Comparison of ENCODE assay signal across 19 cellular contexts in the genomic region with DNA sequence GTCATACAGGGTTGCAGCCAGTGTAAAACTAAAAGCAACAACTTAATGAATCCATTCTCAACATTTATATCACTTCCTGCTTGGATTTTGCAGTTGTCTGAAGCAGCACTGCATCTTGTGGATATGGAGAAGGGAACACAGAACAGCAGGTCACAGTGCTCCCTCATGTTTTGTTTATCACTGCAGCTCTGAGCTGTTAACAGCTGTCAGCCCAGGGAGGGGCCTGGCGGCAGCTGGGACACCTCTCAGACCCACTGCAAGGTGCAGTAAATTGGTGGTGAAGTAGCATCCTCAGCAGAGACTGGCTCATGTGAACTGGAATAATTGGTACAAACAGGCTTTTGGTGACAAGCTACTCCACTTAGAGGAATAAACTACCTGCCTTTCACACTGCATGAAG.
A peak's percentile ranks its signal among the peaks of the same experiment; 100 is the strongest.
DNase-seq lines count a peak whose midpoint lies in the region; ATAC-seq and TF ChIP-seq lines count a peak whose summit lies in the region.
"Had no signal": no experiment of that assay in that cellular context is flagged by ENCODE, and none has a peak within 500 bp of the region (broad histone marks: within the 10 kb centered on the region; RNA-seq: fewer than 3 reads in every experiment).

No MANE protein-coding gene starts in this region.

- ATAC-seq in GM18519 (IDR thresholded peaks at IDR 0.05; ENCODE audit: low FRiP score, unreplicated experiment) (no peak), GM21825 (IDR thresholded peaks at IDR 0.05; ENCODE audit: unreplicated experiment) (no peak)
- no peak for ATAC-seq in naive thymus-derived CD4-positive, alpha-beta T cell

- H3K4me1 Mint-ChIP-seq in naive thymus-derived CD4-positive, alpha-beta T cell = no peaks in the 10 kb centered on the region

- no peaks in the 10 kb centered on the region for H3K36me3 Mint-ChIP-seq in naive thymus-derived CD4-positive, alpha-beta T cell

- H3K27me3 Mint-ChIP-seq in naive thymus-derived CD4-positive, alpha-beta T cell = peaks cover 0 to 5% (median 0%) of the 10 kb centered on the region in 5 donors

- no peak overlapping the region for H3K4me3 ChIP-seq in neural cell (ENCODE audit: low read length)
- no peak overlapping the region for H3K4me3 ChIP-seq in naive thymus-derived CD4-positive, alpha-beta T cell (ENCODE audit: low read length)
- H3K4me3 ChIP-seq: BLaER1 treated with 17β-estradiol and CSF1 and Interleukin-3, amounts not matched to agents 10 nM and 100 nM; SJCRH30 had no signal

- no peak overlapping the region for H2AFZ ChIP-seq in neural cell (ENCODE audit: low read depth, low read length)

- intact Hi-C loops in naive thymus-derived CD4-positive, alpha-beta T cell (cut with micrococcal nuclease) = no loop called here

- no peaks in the 10 kb centered on the region for H3K79me2 ChIP-seq in neural cell (replicated peaks; ENCODE audit: insufficient read depth, low read length)

- no peaks in the 10 kb centered on the region for H3K9me3 ChIP-seq in neural cell (ENCODE audit: low read length)
- no peaks in the 10 kb centered on the region for H3K9me3 ChIP-seq in naive thymus-derived CD4-positive, alpha-beta T cell (ENCODE audit: control insufficient read depth in 2 of 3, low read length in 3 of 3)
- H3K9me3 ChIP-seq: BLaER1 treated with 17β-estradiol and CSF1 and Interleukin-3, amounts not matched to agents 10 nM and 100 nM; Caco-2; SJCRH30 had no signal

- H3K9me3 Mint-ChIP-seq in naive thymus-derived CD4-positive, alpha-beta T cell = peaks cover 0 to 6% (median 4%) of the 10 kb centered on the region in 11 donors

- TF ChIP-seq RAD21 in neural cell (conservative IDR thresholded peaks at IDR 0.05) = no peak

- H3K4me3 Mint-ChIP-seq in naive thymus-derived CD4-positive, alpha-beta T cell = no peak overlapping the region
- H3K4me3 Mint-ChIP-seq: T-helper 2 cell treated with Interferon-gamma antibody and Interleukin-4, amounts not matched to agents 5 μg/mL and 100 μg/mL, for 36 hours had no signal

- CTCF ChIA-PET in naive thymus-derived CD4-positive, alpha-beta T cell (lab: Charles Lee) = no interaction called here

- H3K36me3 ChIP-seq in neural cell (ENCODE audit: insufficient read depth, low read length) = no peaks in the 10 kb centered on the region
- no peaks in the 10 kb centered on the region for H3K36me3 ChIP-seq in naive thymus-derived CD4-positive, alpha-beta T cell (ENCODE audit: control insufficient read depth in 2 of 3, insufficient read depth in 3 of 3, low read length in 3 of 3)
- H3K36me3 ChIP-seq: BLaER1 treated with 17β-estradiol and CSF1 and Interleukin-3, amounts not matched to agents 10 nM and 100 nM; SJCRH30 had no signal

- no peaks in the 10 kb centered on the region for H3K27me3 ChIP-seq in neural cell (ENCODE audit: insufficient read depth, low read depth, low read length)
- no peaks in the 10 kb centered on the region for H3K27me3 ChIP-seq in naive thymus-derived CD4-positive, alpha-beta T cell (ENCODE audit: control insufficient read depth in 2 of 2, insufficient read depth in 2 of 2, low read length in 2 of 2)
- H3K27me3 ChIP-seq: BLaER1 treated with 17β-estradiol and CSF1 and Interleukin-3, amounts not matched to agents 10 nM and 100 nM; SJCRH30 had no signal

- DNase-seq in NCI-H1417 (lab: John Stamatoyannopoulos, UW) (peak; percentile 49 to 83 (median 57)), NCI-H1417 treated with DMSO at 0.1 percent for 48 hours (lab: John Stamatoyannopoulos, UW) (no peak), NCI-H1105 treated with DMSO at 0.1 percent for 48 hours (lab: John Stamatoyannopoulos, UW) (peak; percentile 75), NCI-H524 treated with DMSO at 0.1 percent for 48 hours (lab: John Stamatoyannopoulos, UW) (peak; percentile 54)
- DNase-seq in naive thymus-derived CD4-positive, alpha-beta T cell = no peak
- DNase-seq: Caco-2, DND-41, GDM1, H7, KG1, NCI-H1048, NCI-H526 treated with DMSO at 0.1 percent for 48 hours, SW 1271 had no signal

- peak; percentile 27 for TF ChIP-seq EP300 in neural cell (conservative IDR thresholded peaks at IDR 0.05; ENCODE audit: poor library complexity, severe bottlenecking)

- H3F3A ChIP-seq in neural cell (ENCODE audit: insufficient read depth, low read length, poor library complexity, severe bottlenecking) = no peaks in the 10 kb centered on the region

- H3K4me2 ChIP-seq in neural cell (ENCODE audit: low read length) = peak overlapping the region; percentile 18
- H3K4me2 ChIP-seq: BLaER1 treated with 17β-estradiol and CSF1 and Interleukin-3, amounts not matched to agents 10 nM and 100 nM had no signal

- H3K27ac ChIP-seq in neural cell (ENCODE audit: low read length) = no peak overlapping the region
- no peak overlapping the region for H3K27ac ChIP-seq in naive thymus-derived CD4-positive, alpha-beta T cell (ENCODE audit: low read depth, low read length)
- H3K27ac ChIP-seq: BLaER1 treated with 17β-estradiol and CSF1 and Interleukin-3, amounts not matched to agents 10 nM and 100 nM; SJCRH30 had no signal

- H3K27ac Mint-ChIP-seq in naive thymus-derived CD4-positive, alpha-beta T cell = no peak overlapping the region
- H3K27ac Mint-ChIP-seq: T-helper 2 cell treated with Interferon-gamma antibody and Interleukin-4, amounts not matched to agents 5 μg/mL and 100 μg/mL, for 36 hours had no signal

- no peak overlapping the region for H3K9ac ChIP-seq in neural cell (ENCODE audit: low read length)
- H3K9ac ChIP-seq: BLaER1 treated with 17β-estradiol and CSF1 and Interleukin-3, amounts not matched to agents 10 nM and 100 nM had no signal

- no peaks in the 10 kb centered on the region for H3K9me2 ChIP-seq in neural cell (ENCODE audit: insufficient read depth, low read length)

- H3K4me1 ChIP-seq in naive thymus-derived CD4-positive, alpha-beta T cell (ENCODE audit: control insufficient read depth in 2 of 2, insufficient read depth in 2 of 2, low read length in 2 of 2) = no peaks in the 10 kb centered on the region
- H3K4me1 ChIP-seq: BLaER1 treated with 17β-estradiol and CSF1 and Interleukin-3, amounts not matched to agents 10 nM and 100 nM; Caco-2; SJCRH30 had no signal

- no peak for TF ChIP-seq CTCF in neural cell (IDR thresholded peaks at IDR 0.05; ENCODE audit: poor library complexity, severe bottlenecking)

- H4K20me1 ChIP-seq in neural cell (ENCODE audit: insufficient read depth) = no peaks in the 10 kb centered on the region
- H4K20me1 ChIP-seq: BLaER1 treated with 17β-estradiol and CSF1 and Interleukin-3, amounts not matched to agents 10 nM and 100 nM had no signal

- POLR2A ChIA-PET in naive thymus-derived CD4-positive, alpha-beta T cell (lab: Charles Lee) = no interaction called here

TF ChIP-seq in neural cell, 6 proteins besides CTCF, POLR2A, EP300 and RAD21:
- TF ChIP-seq EZH2 (IDR thresholded peaks at IDR 0.05; ENCODE audit: borderline replicate concordance, insufficient read depth, low read length, poor library complexity, severe bottlenecking) (no peak), TAF1 (IDR thresholded peaks at IDR 0.05; ENCODE audit: low read depth) (no peak), POLR2AphosphoS5 (IDR thresholded peaks at IDR 0.05) (no peak)
- TF ChIP-seq, protein P1, sequence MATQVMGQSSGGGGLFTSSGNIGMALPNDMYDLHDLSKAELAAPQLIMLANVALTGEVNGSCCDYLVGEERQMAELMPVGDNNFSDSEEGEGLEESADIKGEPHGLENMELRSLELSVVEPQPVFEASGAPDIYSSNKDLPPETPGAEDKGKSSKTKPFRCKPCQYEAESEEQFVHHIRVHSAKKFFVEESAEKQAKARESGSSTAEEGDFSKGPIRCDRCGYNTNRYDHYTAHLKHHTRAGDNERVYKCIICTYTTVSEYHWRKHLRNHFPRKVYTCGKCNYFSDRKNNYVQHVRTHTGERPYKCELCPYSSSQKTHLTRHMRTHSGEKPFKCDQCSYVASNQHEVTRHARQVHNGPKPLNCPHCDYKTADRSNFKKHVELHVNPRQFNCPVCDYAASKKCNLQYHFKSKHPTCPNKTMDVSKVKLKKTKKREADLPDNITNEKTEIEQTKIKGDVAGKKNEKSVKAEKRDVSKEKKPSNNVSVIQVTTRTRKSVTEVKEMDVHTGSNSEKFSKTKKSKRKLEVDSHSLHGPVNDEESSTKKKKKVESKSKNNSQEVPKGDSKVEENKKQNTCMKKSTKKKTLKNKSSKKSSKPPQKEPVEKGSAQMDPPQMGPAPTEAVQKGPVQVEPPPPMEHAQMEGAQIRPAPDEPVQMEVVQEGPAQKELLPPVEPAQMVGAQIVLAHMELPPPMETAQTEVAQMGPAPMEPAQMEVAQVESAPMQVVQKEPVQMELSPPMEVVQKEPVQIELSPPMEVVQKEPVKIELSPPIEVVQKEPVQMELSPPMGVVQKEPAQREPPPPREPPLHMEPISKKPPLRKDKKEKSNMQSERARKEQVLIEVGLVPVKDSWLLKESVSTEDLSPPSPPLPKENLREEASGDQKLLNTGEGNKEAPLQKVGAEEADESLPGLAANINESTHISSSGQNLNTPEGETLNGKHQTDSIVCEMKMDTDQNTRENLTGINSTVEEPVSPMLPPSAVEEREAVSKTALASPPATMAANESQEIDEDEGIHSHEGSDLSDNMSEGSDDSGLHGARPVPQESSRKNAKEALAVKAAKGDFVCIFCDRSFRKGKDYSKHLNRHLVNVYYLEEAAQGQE (IDR thresholded peaks at IDR 0.05; ENCODE audit: borderline replicate concordance) = peak; percentile 57

Comparison
In these comparisons a context has a peak if more than half of its experiments do, and no peak if none do; other contexts are left out.
1. DNase-seq: peak in NCI-H1417 (3 of 3), NCI-H1105 treated with DMSO at 0.1 percent for 48 hours (single experiment) and NCI-H524 treated with DMSO at 0.1 percent for 48 hours (single experiment); none in NCI-H1417 treated with DMSO at 0.1 percent for 48 hours (single experiment) and naive thymus-derived CD4-positive, alpha-beta T cell (0 of 9).